8 cellular contexts compared by ENCODE assay signal in genomic region chr16:48383877-48384304, GRCh38. TPM values are rescaled to one million over a fixed set of nuclear protein-coding genes. Genes with fewer than 3 reads are reported as not detected.
DNase-seq lines count a peak whose midpoint lies in the region; ATAC-seq and TF ChIP-seq lines count a peak whose summit lies in the region.

No MANE protein-coding gene starts in this region.

- H3K4me1 Mint-ChIP-seq in immature natural killer cell, result peaks cover 23 to 35% of the 10 kb centered on the region in 2 donors
- H3K4me1 Mint-ChIP-seq in stimulated activated memory B cell treated with anti-CD40 and anti-IgM and Interleukin-4, amounts not matched to agents 10 μg/mL and 1 μg/mL and 100 μg/mL, for 72 hours, result peaks cover 48% of the 10 kb centered on the region

- peaks cover 55% of the 10 kb centered on the region for H4K20me1 ChIP-seq in Loucy (ENCODE audit: insufficient read depth, low read length, poor library complexity, severe bottlenecking)

- H3K36me3 ChIP-seq in ES-I3 (ENCODE audit: insufficient read depth, low read length) (no peaks in the 10 kb centered on the region), Loucy (ENCODE audit: insufficient read depth, low read length) (no peaks in the 10 kb centered on the region)

- H3K4me3 Mint-ChIP-seq in immature natural killer cell, result peak overlapping the region; percentile 88 to 99 (median 95)
- peak overlapping the region; percentile 84 for H3K4me3 Mint-ChIP-seq in stimulated activated memory B cell treated with anti-CD40 and anti-IgM and Interleukin-4, amounts not matched to agents 10 μg/mL and 1 μg/mL and 100 μg/mL, for 72 hours

- peaks cover 62% of the 10 kb centered on the region for H3K79me2 ChIP-seq in Loucy (ENCODE audit: insufficient read depth, low read length)

- H3K9me3 ChIP-seq in ES-I3 (ENCODE audit: control insufficient read depth, insufficient read depth, low read length), result no peaks in the 10 kb centered on the region
- no peaks in the 10 kb centered on the region for H3K9me3 ChIP-seq in Loucy (ENCODE audit: insufficient read depth, low read depth, low read length)

- DNase-seq in immature natural killer cell (no peak), NOMO-1 treated with DMSO at 0.1 percent for 48 hours (lab: John Stamatoyannopoulos, UW; ENCODE audit: unreplicated experiment) (no peak), DMS79 (lab: John Stamatoyannopoulos, UW) (no peak), NCI-H2029 treated with DMSO at 0.1 percent for 48 hours (lab: John Stamatoyannopoulos, UW) (no peak)

- H3K9me2 ChIP-seq in Loucy (replicated peaks; ENCODE audit: low read depth, low read length), result no peaks in the 10 kb centered on the region

- H3F3A ChIP-seq in Loucy (ENCODE audit: low read depth), result no peaks in the 10 kb centered on the region

- ATAC-seq in stimulated activated memory B cell treated with anti-CD40 and anti-IgM and Interleukin-4, amounts not matched to agents 10 μg/mL and 1 μg/mL and 100 μg/mL, for 72 hours, result no peak

- TF ChIP-seq CTCF in Loucy (conservative IDR thresholded peaks at IDR 0.05; ENCODE audit: low read length), result no peak

- H3K27ac ChIP-seq in angular gyrus (ENCODE audit: low read depth, low read length), result peak overlapping the region; percentile 80

- H2AFZ ChIP-seq in Loucy (ENCODE audit: low read length), result no peak overlapping the region

- H3K4me1 ChIP-seq in ES-I3 (ENCODE audit: insufficient read depth, low read length) (peaks cover 19% of the 10 kb centered on the region), Loucy (ENCODE audit: insufficient read depth, low read length, poor library complexity, severe bottlenecking) (peaks cover 44% of the 10 kb centered on the region)

- H3K9ac ChIP-seq in ES-I3 (ENCODE audit: low read depth, low read length) (peak overlapping the region; percentile 86), Loucy (ENCODE audit: low read depth, low read length, poor library complexity, severe bottlenecking) (peak overlapping the region; percentile 91)

- H3K27me3 ChIP-seq in Loucy (ENCODE audit: insufficient read depth, low read length, poor library complexity, severe bottlenecking), result no peaks in the 10 kb centered on the region

- H3K36me3 Mint-ChIP-seq in immature natural killer cell, result no peaks in the 10 kb centered on the region
- no peaks in the 10 kb centered on the region for H3K36me3 Mint-ChIP-seq in stimulated activated memory B cell treated with anti-CD40 and anti-IgM and Interleukin-4, amounts not matched to agents 10 μg/mL and 1 μg/mL and 100 μg/mL, for 72 hours

- H3K27ac Mint-ChIP-seq in immature natural killer cell, result peak overlapping the region; percentile 88 to 98 (median 93)
- H3K27ac Mint-ChIP-seq in stimulated activated memory B cell treated with anti-CD40 and anti-IgM and Interleukin-4, amounts not matched to agents 10 μg/mL and 1 μg/mL and 100 μg/mL, for 72 hours, result peak overlapping the region; percentile 87

- peak overlapping the region; percentile 80 for H3K4me2 ChIP-seq in Loucy (ENCODE audit: low read depth, low read length, poor library complexity, severe bottlenecking)

- peak overlapping the region; percentile 89 for H3K4me3 ChIP-seq in Loucy (ENCODE audit: low read length, poor library complexity, severe bottlenecking)

- H3K9me3 Mint-ChIP-seq in immature natural killer cell, result no peaks in the 10 kb centered on the region
- H3K9me3 Mint-ChIP-seq in stimulated activated memory B cell treated with anti-CD40 and anti-IgM and Interleukin-4, amounts not matched to agents 10 μg/mL and 1 μg/mL and 100 μg/mL, for 72 hours, result no peaks in the 10 kb centered on the region

- H3K27me3 Mint-ChIP-seq in immature natural killer cell (ENCODE audit: low read depth in 3 of 3), result peaks cover 4 to 9% (median 9%) of the 10 kb centered on the region in 3 donors
- H3K27me3 Mint-ChIP-seq in stimulated activated memory B cell treated with anti-CD40 and anti-IgM and Interleukin-4, amounts not matched to agents 10 μg/mL and 1 μg/mL and 100 μg/mL, for 72 hours, result no peaks in the 10 kb centered on the region

RNA-seq across cellular contexts. Expression of gene SIAH1, which starts 1.3 kb away (rescaled TPM):
- 10 to 100 TPM in 1 of 3 donors, 1 to 10 TPM in 2; 7.0 to 11.0 (median 8.6) TPM for polyA plus RNA-seq in immature natural killer cell
